Comparison of ENCODE assay signal across 9 cellular contexts in genomic region chr19:47610546-47610894, GRCh38. TPM values are rescaled to one million over a fixed set of nuclear protein-coding genes. Genes with fewer than 3 reads are reported as not detected.
A peak's percentile ranks its signal among the peaks of the same experiment; 100 is the strongest.
DNase-seq lines count a peak whose midpoint lies in the region; ATAC-seq and TF ChIP-seq lines count a peak whose summit lies in the region.
"Had no signal": no experiment of that assay in that cellular context is flagged by ENCODE, and none has a peak within 500 bp of the region (broad histone marks: within the 10 kb centered on the region; RNA-seq: fewer than 3 reads in every experiment).

No MANE protein-coding gene starts in this region.

- peak overlapping the region; percentile 86 for H3K9ac ChIP-seq in mesenchymal stem cell (ENCODE audit: low read length)

- H3K14ac ChIP-seq in mesenchymal stem cell (ENCODE audit: low read length in 2 of 2) = no peak overlapping the region

- peak overlapping the region; percentile 77 for H2BK15ac ChIP-seq in mesenchymal stem cell (ENCODE audit: low read depth, poor library complexity, severe bottlenecking)

- H3K27me3 ChIP-seq in cardiac muscle cell = no peaks in the 10 kb centered on the region
- H3K27me3 ChIP-seq in brain microvascular endothelial cell (replicated peaks) = no peaks in the 10 kb centered on the region
- H3K27me3 ChIP-seq in mesenchymal stem cell (ENCODE audit: control insufficient read depth in 1 of 2, insufficient read depth in 1 of 2, low read length in 2 of 2) = no peaks in the 10 kb centered on the region
- H3K27me3 ChIP-seq in upper lobe of left lung = no peaks in the 10 kb centered on the region

- H4K8ac ChIP-seq in mesenchymal stem cell (ENCODE audit: low read length) = no peak overlapping the region

- H3K9me3 ChIP-seq in cardiac muscle cell (ENCODE audit: low read depth) = no peaks in the 10 kb centered on the region
- H3K9me3 ChIP-seq in mesenchymal stem cell (ENCODE audit: control insufficient read depth, low read length) = no peaks in the 10 kb centered on the region
- H3K9me3 ChIP-seq in upper lobe of left lung = no peaks in the 10 kb centered on the region

- intact Hi-C loops in Right ventricle myocardium inferior (cut with DNase I) = no loop called here

- TF ChIP-seq EP300 in upper lobe of left lung (IDR thresholded peaks at IDR 0.05) = no peak

- no peak overlapping the region for H2BK12ac ChIP-seq in mesenchymal stem cell (ENCODE audit: low read length in 2 of 2)

- H3K36me3 ChIP-seq in cardiac muscle cell (no peaks in the 10 kb centered on the region), brain microvascular endothelial cell (replicated peaks) (peaks cover 8% of the 10 kb centered on the region), mesenchymal stem cell (ENCODE audit: control insufficient read depth in 1 of 2, insufficient read depth in 2 of 2, low read depth in 1 of 2, low read length in 2 of 2) (peaks cover 6 to 16% of the 10 kb centered on the region in 2 experiments), upper lobe of left lung (peaks cover 0 to 4% (median 0%) of the 10 kb centered on the region in 4 donors)

- in situ Hi-C loops in brain microvascular endothelial cell (cut with HindIII; ENCODE audit: low pct_ligation_motif_present, low sequenced_read_pairs) = no loop called here

- peak overlapping the region in 1 of 2 experiments; percentile 17 for H3K4ac ChIP-seq in mesenchymal stem cell (ENCODE audit: low read depth in 1 of 2, low read length in 2 of 2)

- peak overlapping the region; percentile 87 for H3K4me2 ChIP-seq in mesenchymal stem cell (ENCODE audit: low read length, poor library complexity, severe bottlenecking)

- H3K18ac ChIP-seq in mesenchymal stem cell (ENCODE audit: low read depth in 1 of 2, low read length in 2 of 2) = peak overlapping the region; percentile 29 to 64

- no peak overlapping the region for H2BK5ac ChIP-seq in mesenchymal stem cell (ENCODE audit: low read depth, low read length, poor library complexity, severe bottlenecking)

- no peak overlapping the region for H2BK120ac ChIP-seq in mesenchymal stem cell (ENCODE audit: low read depth, low read length)

- TF ChIP-seq CTCF in cardiac muscle cell (IDR thresholded peaks at IDR 0.05; ENCODE audit: low read depth, low read length) = no peak
- TF ChIP-seq CTCF in brain microvascular endothelial cell (IDR thresholded peaks at IDR 0.05; ENCODE audit: low read depth, low read length, missing control alignments) = no peak
- no peak for TF ChIP-seq CTCF in upper lobe of left lung (IDR thresholded peaks at IDR 0.05)

- no peak for TF ChIP-seq POLR2A in upper lobe of left lung (IDR thresholded peaks at IDR 0.05)

- no peak for ATAC-seq in Right ventricle myocardium inferior
- no peak for ATAC-seq in upper lobe of left lung (ENCODE audit: low FRiP score in 2 of 2)
- ATAC-seq in GM21423 (IDR thresholded peaks at IDR 0.05; ENCODE audit: unreplicated experiment) = no peak

- H3K27ac ChIP-seq in cardiac muscle cell (peak overlapping the region; percentile 97), brain microvascular endothelial cell (peak overlapping the region; percentile 86), mesenchymal stem cell (ENCODE audit: low read length, poor library complexity, severe bottlenecking) (peak overlapping the region; percentile 39), upper lobe of left lung (peak overlapping the region; percentile 94 to 100 (median 97))

- H3K4me3 ChIP-seq in cardiac muscle cell (peak overlapping the region; percentile 91), brain microvascular endothelial cell (ENCODE audit: low read depth, low read length) (peak overlapping the region; percentile 75), mesenchymal stem cell (ENCODE audit: insufficient read depth in 1 of 2, low read depth in 1 of 2, low read length in 2 of 2) (peak overlapping the region; percentile 82 to 90), upper lobe of left lung (peak overlapping the region in 3 of 4 donors; percentile 67 to 98 (median 96))

- no peak overlapping the region for H2AFZ ChIP-seq in mesenchymal stem cell (ENCODE audit: low read depth, low read length)

- no peak for DNase-seq in cardiac muscle cell (ENCODE audit: low read depth in 1 of 2, low spot score in 1 of 2)
- no peak for DNase-seq in Right ventricle myocardium inferior (ENCODE audit: missing footprints)
- DNase-seq in brain microvascular endothelial cell = no peak
- no peak for DNase-seq in mesenchymal stem cell
- DNase-seq in upper lobe of left lung = no peak
- no peak for DNase-seq in NCI-H345 (lab: John Stamatoyannopoulos, UW)
- DNase-seq in cortex of kidney (lab: John Stamatoyannopoulos, UW) = no peak

- H4K91ac ChIP-seq in mesenchymal stem cell (ENCODE audit: low read length) = no peak overlapping the region

- H3K23ac ChIP-seq in mesenchymal stem cell (ENCODE audit: low read length in 2 of 2) = no peak overlapping the region

- H3K4me1 ChIP-seq in cardiac muscle cell (ENCODE audit: low read depth) (peaks cover 4% of the 10 kb centered on the region), mesenchymal stem cell (ENCODE audit: control insufficient read depth, insufficient read depth, low read depth, low read length) (peaks cover 26% of the 10 kb centered on the region), upper lobe of left lung (peaks cover 31 to 50% (median 42%) of the 10 kb centered on the region in 4 donors)

- H3K79me1 ChIP-seq in mesenchymal stem cell (replicated peaks; ENCODE audit: low read length, poor library complexity, severe bottlenecking) = peaks cover 9% of the 10 kb centered on the region

- peak overlapping the region; percentile 54 for H2AK5ac ChIP-seq in mesenchymal stem cell (ENCODE audit: low read length, severe bottlenecking)

- 23% methylated on average over 2 of the region's 2 CpGs for WGBS in mesenchymal stem cell
- WGBS in upper lobe of left lung, 2 donors = 0 to 20% methylated on average over 1 to 2 of the region's 2 CpGs

RNA-seq across cellular contexts. Expression of gene BICRA, which starts 1.6 kb away (rescaled TPM):
- 7.8 and 13.5 TPM in 2 replicates for total RNA-seq in cardiac muscle cell
- polyA plus RNA-seq in cardiac muscle cell = 3.0 and 5.0 TPM in 2 replicates
- 8.8 TPM for total RNA-seq in Right ventricle myocardium inferior
- 7.9 TPM for polyA plus RNA-seq in mesenchymal stem cell (2013, experiment 1 of 2)
- polyA plus RNA-seq in mesenchymal stem cell (2013, experiment 2 of 2) = 7.3 TPM
- 10 to 100 TPM in 4 of 6 donors, 1 to 10 TPM in 2; 5.0 to 66.1 (median 15.2) TPM for total RNA-seq in upper lobe of left lung

RNA-seq across cellular contexts. Expression of gene ZNF541, which starts 37.6 kb away (rescaled TPM):
- 0.49 TPM in 1 of 2 replicates, not detected in the other for total RNA-seq in cardiac muscle cell
- polyA plus RNA-seq in cardiac muscle cell = not detected in 2 replicates
- 1.2 TPM for total RNA-seq in Right ventricle myocardium inferior
- polyA plus RNA-seq in mesenchymal stem cell (2013, experiment 1 of 2) = 0.03 TPM
- 0.04 TPM for polyA plus RNA-seq in mesenchymal stem cell (2013, experiment 2 of 2)
- total RNA-seq in upper lobe of left lung = 1 to 10 TPM in 1 of 6 donors, under 1 TPM in 5; 0.20 to 2.1 (median 0.42) TPM
- total RNA-seq: G401 had no signal

Comparison
In these comparisons a context has a peak if more than half of its experiments do, and no peak if none do; other contexts are left out.
1. H3K27ac ChIP-seq: peak in every context shown above with its lines; median percentile 97 in cardiac muscle cell; 97 in upper lobe of left lung; 86 in brain microvascular endothelial cell; 39 in mesenchymal stem cell.